19 cellular contexts compared by ENCODE assay signal in genomic region chr7:32900415-32900814, GRCh38. TPM values are rescaled to one million over a fixed set of nuclear protein-coding genes. Genes with fewer than 3 reads are reported as not detected.
DNase-seq lines count a peak whose midpoint lies in the region; ATAC-seq, FAIRE-seq and TF ChIP-seq lines count a peak whose summit lies in the region.
"Had no signal": no experiment of that assay in that cellular context is flagged by ENCODE, and none has a peak within 500 bp of the region (broad histone marks: within the 10 kb centered on the region; RNA-seq: fewer than 3 reads in every experiment).

No MANE protein-coding gene starts in this region.

- TF ChIP-seq CTCF in K562 (IDR thresholded peaks at IDR 0.05 in 2 of 3, conservative IDR thresholded peaks at IDR 0.05 in 1 of 3; ENCODE audit: insufficient read depth in 2 of 3, low read depth in 1 of 3, low read length in 3 of 3) (no peak), HepG2 (CRISPR knock-in tag; IDR thresholded peaks at IDR 0.05) (no peak), endodermal cell (conservative IDR thresholded peaks at IDR 0.05) (no peak), thyroid gland (IDR thresholded peaks at IDR 0.05) (no peak)

- POLR2A ChIA-PET in K562 (lab: Yijun Ruan, JAX) (interaction anchor here (10.6 kb wide), 1 partner anchor 9 kb away, joined by 111 read pairs; the partner anchor contains the start of gene KBTBD2), HepG2 (lab: Yijun Ruan, JAX) (interaction anchor here (0.9 kb wide), 1 partner anchor 8 kb away, joined by 4 read pairs; the partner anchor contains the start of gene KBTBD2)

- intact Hi-C loops in K562 (cut with micrococcal nuclease) (no loop called here), HepG2 (cut with micrococcal nuclease; ENCODE audit: unreplicated experiment) (no loop called here), thyroid gland (cut with DNase I) (no loop called here)

- H3K4me3 Mint-ChIP-seq in stimulated activated effector memory CD8-positive, alpha-beta T cell treated with anti-CD3 and anti-CD28 coated beads, Interleukin-12 subunit alpha, Interleukin-12 subunit beta, amount 100 ng/mL, for 72 hours, result no peak overlapping the region
- no peak overlapping the region for H3K4me3 Mint-ChIP-seq in endodermal cell
- H3K4me3 Mint-ChIP-seq in activated naive CD4-positive, alpha-beta T cell treated with anti-CD3 and anti-CD28 coated beads, Interleukin-2, amount 10 ng/mL, durations not matched to agents 7 days and 5 days, result no peak overlapping the region
- H3K4me3 Mint-ChIP-seq: CD8-positive, alpha-beta T cell; H9 had no signal

- no peaks in the 10 kb centered on the region for H3K27me3 ChIP-seq in K562 (ENCODE audit: control insufficient read depth in 2 of 2, insufficient read depth in 2 of 2, low read length in 2 of 2)
- H3K27me3 ChIP-seq in HepG2 (ENCODE audit: control insufficient read depth in 1 of 2, insufficient read depth in 2 of 2, low read length in 2 of 2), result no peaks in the 10 kb centered on the region
- H3K27me3 ChIP-seq in endodermal cell (ENCODE audit: control insufficient read depth, insufficient read depth, low read length, poor library complexity, severe bottlenecking), result no peaks in the 10 kb centered on the region
- no peaks in the 10 kb centered on the region for H3K27me3 ChIP-seq in thyroid gland

- CTCF ChIA-PET in K562 (lab: Yijun Ruan, JAX; ENCODE audit: low intra/inter-chr PET ratio), result no interaction called here
- CTCF ChIA-PET in HepG2 (lab: Yijun Ruan, JAX; ENCODE audit: low intra/inter-chr PET ratio, low total read pairs), result no interaction called here
- CTCF ChIA-PET in activated naive CD4-positive, alpha-beta T cell treated with anti-CD3 and anti-CD28 coated beads, Interleukin-2, amount 10 ng/mL, durations not matched to agents 7 days and 5 days (lab: Charles Lee), result interaction anchor here (2.7 kb wide), 1 partner anchor 8 kb away, joined by 8 read pairs; no protein-coding TSS in a partner anchor

- H2AFZ ChIP-seq in K562 (ENCODE audit: low read depth, low read length) (peak overlapping the region; percentile 79), HepG2 (ENCODE audit: low read length) (no peak overlapping the region)
- H2AFZ ChIP-seq: GM23248 had no signal

- peaks cover 5% of the 10 kb centered on the region for H3K36me3 Mint-ChIP-seq in stimulated activated effector memory CD8-positive, alpha-beta T cell treated with anti-CD3 and anti-CD28 coated beads, Interleukin-12 subunit alpha, Interleukin-12 subunit beta, amount 100 ng/mL, for 72 hours
- H3K36me3 Mint-ChIP-seq in endodermal cell (ENCODE audit: low read depth), result no peaks in the 10 kb centered on the region
- no peaks in the 10 kb centered on the region for H3K36me3 Mint-ChIP-seq in activated naive CD4-positive, alpha-beta T cell treated with anti-CD3 and anti-CD28 coated beads, Interleukin-2, amount 10 ng/mL, durations not matched to agents 7 days and 5 days
- H3K36me3 Mint-ChIP-seq: CD8-positive, alpha-beta T cell had no signal

- DNase-seq in K562 (ENCODE audit: extremely low read depth in 1 of 4, low spot score in 3 of 4) (no peak), HepG2 (ENCODE audit: low spot score) (no peak), endodermal cell (no peak), thyroid gland (no peak)
- no peak for DNase-seq in stimulated activated effector memory CD8-positive, alpha-beta T cell treated with anti-CD3 and anti-CD28 coated beads, Interleukin-12 subunit alpha, Interleukin-12 subunit beta, amount 100 ng/mL, for 72 hours (ENCODE audit: low spot score in 2 of 2)
- no peak for DNase-seq in activated naive CD4-positive, alpha-beta T cell treated with anti-CD3 and anti-CD28 coated beads, Interleukin-2, amount 10 ng/mL, durations not matched to agents 7 days and 5 days
- DNase-seq: C1 segment of cervical spinal cord; CD8-positive, alpha-beta T cell; DMS 273 treated with DMSO at 0.1 percent for 48 hours; DMS79; EL; GDM1; GM23248; H9 had no signal

- in situ Hi-C loops in K562 (cut with MboI) (no loop called here), HepG2 (cut with HindIII; ENCODE audit: extremely low pct_ligation_motif_present, low pct_unique_long_range_greater_than_20kb) (no loop called here)

- no TSS peak for BruUV-seq in K562 (replicated peaks; lab: Mats Ljungman, UMichigan)
- no TSS peak for BruUV-seq in HepG2 (replicated peaks; lab: Mats Ljungman, UMichigan)

- ATAC-seq in K562, result no peak
- ATAC-seq in HepG2, result peak; percentile 55
- ATAC-seq in stimulated activated effector memory CD8-positive, alpha-beta T cell treated with anti-CD3 and anti-CD28 coated beads, Interleukin-12 subunit alpha, Interleukin-12 subunit beta, amount 100 ng/mL, for 72 hours, result no peak
- ATAC-seq: CD8-positive, alpha-beta T cell; GM12878; HCT116 had no signal

- TF ChIP-seq EP300 in K562 (IDR thresholded peaks at IDR 0.05; ENCODE audit: low read length) (no peak), HepG2 (IDR thresholded peaks at IDR 0.05; ENCODE audit: low read depth in 2 of 2, low read length in 2 of 2) (no peak), HepG2 (CRISPR knock-in tag; IDR thresholded peaks at IDR 0.05; ENCODE audit: borderline replicate concordance) (no peak)

- no peaks in the 10 kb centered on the region for H3K4me1 Mint-ChIP-seq in stimulated activated effector memory CD8-positive, alpha-beta T cell treated with anti-CD3 and anti-CD28 coated beads, Interleukin-12 subunit alpha, Interleukin-12 subunit beta, amount 100 ng/mL, for 72 hours
- peaks cover 3% of the 10 kb centered on the region for H3K4me1 Mint-ChIP-seq in endodermal cell
- peaks cover 17% of the 10 kb centered on the region for H3K4me1 Mint-ChIP-seq in activated naive CD4-positive, alpha-beta T cell treated with anti-CD3 and anti-CD28 coated beads, Interleukin-2, amount 10 ng/mL, durations not matched to agents 7 days and 5 days

- no peaks in the 10 kb centered on the region for H4K20me1 ChIP-seq in K562 (replicated peaks; ENCODE audit: control insufficient read depth, insufficient read depth, low read length)
- no peaks in the 10 kb centered on the region for H4K20me1 ChIP-seq in HepG2 (ENCODE audit: insufficient read depth, low read length)

- 78% methylated on average over 4 of the region's 4 CpGs for WGBS in K562 (ENCODE audit: insufficient coverage, low coverage, missing lambda C conversion rate)
- 73% methylated on average over 4 of the region's 4 CpGs for WGBS in HepG2 (ENCODE audit: low lambda C conversion rate)
- WGBS in endodermal cell (ENCODE audit: insufficient coverage in 1 of 2, insufficient read length in 1 of 2), 2 experiments, result 80 to 96% methylated on average over 1 to 4 of the region's 4 CpGs
- 94 to 97% methylated on average over 4 of the region's 4 CpGs for WGBS in thyroid gland, 2 donors

- TF ChIP-seq RAD21 in K562 (CRISPR knock-in tag; conservative IDR thresholded peaks at IDR 0.05 in 1 of 2, IDR thresholded peaks at IDR 0.05 in 1 of 2) (no peak), HepG2 (CRISPR knock-in tag; IDR thresholded peaks at IDR 0.05) (no peak)

- H3K4me3 ChIP-seq in K562, result no peak overlapping the region
- H3K4me3 ChIP-seq in HepG2 (replicated peaks in 1 of 3; ENCODE audit: insufficient read depth in 1 of 3, low read depth in 2 of 3, low read length in 3 of 3), result no peak overlapping the region
- no peak overlapping the region for H3K4me3 ChIP-seq in endodermal cell (ENCODE audit: low read length)
- H3K4me3 ChIP-seq in thyroid gland (replicated peaks in 1 of 3), result no peak overlapping the region
- H3K4me3 ChIP-seq: GM12878, GM23248 had no signal

- no peaks in the 10 kb centered on the region for H3K9me3 Mint-ChIP-seq in stimulated activated effector memory CD8-positive, alpha-beta T cell treated with anti-CD3 and anti-CD28 coated beads, Interleukin-12 subunit alpha, Interleukin-12 subunit beta, amount 100 ng/mL, for 72 hours
- H3K9me3 Mint-ChIP-seq in endodermal cell, result no peaks in the 10 kb centered on the region
- no peaks in the 10 kb centered on the region for H3K9me3 Mint-ChIP-seq in activated naive CD4-positive, alpha-beta T cell treated with anti-CD3 and anti-CD28 coated beads, Interleukin-2, amount 10 ng/mL, durations not matched to agents 7 days and 5 days
- H3K9me3 Mint-ChIP-seq: CD8-positive, alpha-beta T cell; H9 had no signal

- peaks cover 30% of the 10 kb centered on the region for H3K27me3 Mint-ChIP-seq in endodermal cell (ENCODE audit: insufficient read depth)
- peaks cover 15% of the 10 kb centered on the region for H3K27me3 Mint-ChIP-seq in activated naive CD4-positive, alpha-beta T cell treated with anti-CD3 and anti-CD28 coated beads, Interleukin-2, amount 10 ng/mL, durations not matched to agents 7 days and 5 days

- H3K79me2 ChIP-seq in K562 (ENCODE audit: control insufficient read depth, insufficient read depth, low read length) (no peaks in the 10 kb centered on the region), HepG2 (ENCODE audit: insufficient read depth, low read length) (no peaks in the 10 kb centered on the region)

- H3K9ac ChIP-seq in K562 (ENCODE audit: insufficient read depth in 1 of 2, low read depth in 2 of 2, low read length in 2 of 2) (no peak overlapping the region), HepG2 (ENCODE audit: insufficient read depth, low read depth, low read length) (no peak overlapping the region), endodermal cell (ENCODE audit: extremely low read depth, low read length, poor library complexity, severe bottlenecking) (no peak overlapping the region)
- H3K9ac ChIP-seq: GM23248 had no signal

- H3K4me1 ChIP-seq in K562 (replicated peaks in 1 of 2; ENCODE audit: control insufficient read depth in 2 of 2, insufficient read depth in 2 of 2, low read length in 2 of 2) (peaks cover 16 to 24% of the 10 kb centered on the region in 2 experiments), HepG2 (ENCODE audit: insufficient read depth, low read length) (peaks cover 35% of the 10 kb centered on the region), endodermal cell (ENCODE audit: control insufficient read depth, insufficient read depth, low read length) (no peaks in the 10 kb centered on the region), thyroid gland (peaks cover 0 to 5% of the 10 kb centered on the region in 2 donors)

- H3K9me3 ChIP-seq in K562 (replicated peaks; ENCODE audit: control insufficient read depth, insufficient read depth, low read depth, low read length) (no peaks in the 10 kb centered on the region), HepG2 (ENCODE audit: low read length) (no peaks in the 10 kb centered on the region), endodermal cell (ENCODE audit: control insufficient read depth, low read length) (no peaks in the 10 kb centered on the region), thyroid gland (no peaks in the 10 kb centered on the region)

- H3K36me3 ChIP-seq in K562 (ENCODE audit: control insufficient read depth, insufficient read depth, low read length), result no peaks in the 10 kb centered on the region
- no peaks in the 10 kb centered on the region for H3K36me3 ChIP-seq in HepG2 (replicated peaks in 1 of 2; ENCODE audit: control insufficient read depth in 1 of 2, insufficient read depth in 2 of 2, low read length in 2 of 2)
- H3K36me3 ChIP-seq in endodermal cell (ENCODE audit: control insufficient read depth, insufficient read depth, low read length), result no peaks in the 10 kb centered on the region
- no peaks in the 10 kb centered on the region for H3K36me3 ChIP-seq in thyroid gland

- FAIRE-seq in K562 (lab: Jason Lieb, UNC) (no peak), HepG2 (lab: Jason Lieb, UNC) (no peak)
- FAIRE-seq: D721Med, GM12878, GM19239, H1 had no signal

- TF ChIP-seq POLR2A in K562 (conservative IDR thresholded peaks at IDR 0.05), result no peak
- TF ChIP-seq POLR2A in HepG2 (IDR thresholded peaks at IDR 0.05; ENCODE audit: insufficient read depth in 1 of 2, low read depth in 2 of 2, low read length in 2 of 2), result no peak
- no peak for TF ChIP-seq POLR2A in thyroid gland (IDR thresholded peaks at IDR 0.05)

- H3K27ac ChIP-seq in K562 (ENCODE audit: extremely low read depth, low read depth, low read length) (no peak overlapping the region), HepG2 (ENCODE audit: extremely low read length, insufficient read depth, low read length) (peak overlapping the region; percentile 15), endodermal cell (ENCODE audit: low read depth, low read length) (no peak overlapping the region), thyroid gland (no peak overlapping the region)
- H3K27ac ChIP-seq: GM23248 had no signal

- H3K4me2 ChIP-seq in K562 (ENCODE audit: insufficient read depth, low read length) (no peak overlapping the region), HepG2 (ENCODE audit: low read depth, low read length) (peak overlapping the region; percentile 30; the same call in 1 of the 2 replicates)

- H3K9me1 ChIP-seq in K562 (ENCODE audit: control insufficient read depth, insufficient read depth, low read length), result no peaks in the 10 kb centered on the region

- H3K27ac Mint-ChIP-seq in stimulated activated effector memory CD8-positive, alpha-beta T cell treated with anti-CD3 and anti-CD28 coated beads, Interleukin-12 subunit alpha, Interleukin-12 subunit beta, amount 100 ng/mL, for 72 hours, result peak overlapping the region; percentile 12
- no peak overlapping the region for H3K27ac Mint-ChIP-seq in endodermal cell
- H3K27ac Mint-ChIP-seq in activated naive CD4-positive, alpha-beta T cell treated with anti-CD3 and anti-CD28 coated beads, Interleukin-2, amount 10 ng/mL, durations not matched to agents 7 days and 5 days, result no peak overlapping the region
- H3K27ac Mint-ChIP-seq: CD8-positive, alpha-beta T cell; H9 had no signal

RNA-seq across cellular contexts. Expression of gene KBTBD2, which starts 8.9 kb away (rescaled TPM):
- 104 and 163 TPM in 2 replicates for total RNA-seq in K562 (2011; cell fraction: chromatin; rRNA removed; ENCODE audit: low replicate concordance)
- 38.5 and 42.6 TPM in 2 replicates for total RNA-seq in K562 (2011; cell fraction: nucleolus; rRNA removed)
- total RNA-seq in K562 (2011; cell fraction: nucleoplasm; rRNA removed), result 74.4 and 118 TPM in 2 replicates
- total RNA-seq in K562 (2014; rRNA removed), result 27.3 and 27.8 TPM in 2 replicates
- 40.3 and 50.3 TPM in 2 replicates for total RNA-seq in K562 (2014; rRNA removed; fragmentation: Illumina TruSeq; extraction: Trizol)
- total RNA-seq in K562 (2015; rRNA removed; fragmentation: Illumina TruSeq; extraction: Trizol), result 33.8 and 35.8 TPM in 2 replicates
- 27.0 and 31.4 TPM in 2 replicates for total RNA-seq in K562 (2021)
- polyA plus RNA-seq in K562 (2011; rRNA removed), result 49.8 and 62.2 TPM in 2 replicates
- 14.2 and 26.7 TPM in 2 replicates for polyA plus RNA-seq in K562 (2011; cell fraction: cytosol; rRNA removed)
- polyA plus RNA-seq in K562 (2011; cell fraction: nucleus; rRNA removed), result 21.8 and 25.6 TPM in 2 replicates
- polyA plus RNA-seq in K562 (2012), result 22.4 and 24.3 TPM in 2 replicates
- 29.1 and 35.2 TPM in 2 replicates for polyA plus RNA-seq in K562 (2014; fragmentation: Illumina TruSeq; extraction: Trizol)
- 10 to 100 TPM; 22.8 to 22.9 TPM for polyA plus RNA-seq in K562 (2014; fragmentation: Nextera tagmentation; extraction: Ambion mirVana)
- 27.4 and 30.8 TPM in 2 replicates for polyA plus RNA-seq in K562 (2014; rRNA removed)
- 104 and 106 TPM in 2 replicates for polyA minus RNA-seq in K562 (2011; rRNA and poly(A)+ RNA removed)
- polyA minus RNA-seq in K562 (2011; cell fraction: cytosol; rRNA and poly(A)+ RNA removed), result 20.4 and 34.2 TPM in 2 replicates
- polyA minus RNA-seq in K562 (2011; cell fraction: nucleus; rRNA and poly(A)+ RNA removed), result 25.0 and 32.5 TPM in 2 replicates
- total RNA-seq in HepG2 (2016; rRNA removed; fragmentation: Illumina TruSeq; extraction: Trizol), result 25.2 and 33.6 TPM in 2 replicates
- 7.9 and 13.5 TPM in 2 replicates for total RNA-seq in HepG2 (2016; cell fraction: cytosol; rRNA removed; fragmentation: Illumina TruSeq; extraction: Trizol; ENCODE audit: low read depth)
- 25.6 and 31.4 TPM in 2 replicates for total RNA-seq in HepG2 (2016; cell fraction: insoluble cytoplasmic fraction; rRNA removed; fragmentation: Illumina TruSeq; extraction: Trizol)
- total RNA-seq in HepG2 (2016; cell fraction: membrane; rRNA removed; fragmentation: Illumina TruSeq; extraction: Trizol), result 18.4 and 19.0 TPM in 2 replicates
- total RNA-seq in HepG2 (2016; cell fraction: nucleus; rRNA removed; fragmentation: Illumina TruSeq; extraction: Trizol), result 25.8 and 27.2 TPM in 2 replicates
- polyA plus RNA-seq in HepG2 (2011; rRNA removed), result 20.1 and 24.0 TPM in 2 replicates
- 10.9 and 15.6 TPM in 2 replicates for polyA plus RNA-seq in HepG2 (2011; cell fraction: cytosol; rRNA removed)
- polyA plus RNA-seq in HepG2 (2011; cell fraction: nucleus; rRNA removed), result 19.7 and 19.8 TPM in 2 replicates
- polyA plus RNA-seq in HepG2 (2012), result 28.6 and 34.5 TPM in 2 replicates
- polyA plus RNA-seq in HepG2 (2016; cell fraction: cytosol; fragmentation: Illumina TruSeq; extraction: Trizol; ENCODE audit: low read depth), result 4.4 and 4.5 TPM in 2 replicates
- polyA plus RNA-seq in HepG2 (2016; cell fraction: insoluble cytoplasmic fraction; fragmentation: Illumina TruSeq; extraction: Trizol; ENCODE audit: low read depth), result 19.2 and 21.5 TPM in 2 replicates
- 8.7 and 9.9 TPM in 2 replicates for polyA plus RNA-seq in HepG2 (2016; cell fraction: membrane; fragmentation: Illumina TruSeq; extraction: Trizol; ENCODE audit: low read depth)
- polyA plus RNA-seq in HepG2 (2016; cell fraction: nucleus; fragmentation: Illumina TruSeq; extraction: Trizol; ENCODE audit: insufficient read depth, low read depth), result 29.1 and 29.9 TPM in 2 replicates
- 16.4 and 17.8 TPM in 2 replicates for polyA minus RNA-seq in HepG2 (2011; rRNA and poly(A)+ RNA removed; ENCODE audit: low replicate concordance)
- 30.3 and 34.7 TPM in 2 replicates for polyA minus RNA-seq in HepG2 (2011; cell fraction: cytosol; rRNA and poly(A)+ RNA removed)
- 64.3 and 71.3 TPM in 2 replicates for polyA minus RNA-seq in HepG2 (2011; cell fraction: nucleus; rRNA and poly(A)+ RNA removed)
- total RNA-seq in endodermal cell, result 10 to 100 TPM; 41.8 to 52.9 TPM
- polyA plus RNA-seq in endodermal cell (2013, experiment 1 of 2), result 45.9 TPM
- polyA plus RNA-seq in endodermal cell (2013, experiment 2 of 2), result 43.1 TPM
- 10 to 100 TPM; 35.1 to 49.8 (median 42.5) TPM for total RNA-seq in thyroid gland

RNA-seq across cellular contexts. Expression of gene FKBP9, which starts 56.8 kb away (rescaled TPM):
- 60.0 and 63.9 TPM in 2 replicates for total RNA-seq in K562 (2011; cell fraction: chromatin; rRNA removed; ENCODE audit: low replicate concordance)
- total RNA-seq in K562 (2011; cell fraction: nucleolus; rRNA removed), result 53.8 and 63.0 TPM in 2 replicates
- 56.3 and 59.8 TPM in 2 replicates for total RNA-seq in K562 (2011; cell fraction: nucleoplasm; rRNA removed)
- total RNA-seq in K562 (2014; rRNA removed) (14.4 and 18.6 TPM in 2 replicates), K562 (2014; rRNA removed; fragmentation: Illumina TruSeq; extraction: Trizol) (18.8 and 19.2 TPM in 2 replicates), K562 (2015; rRNA removed; fragmentation: Illumina TruSeq; extraction: Trizol) (17.0 and 17.8 TPM in 2 replicates), K562 (2021) (23.7 and 27.2 TPM in 2 replicates), HepG2 (2016; rRNA removed; fragmentation: Illumina TruSeq; extraction: Trizol) (24.5 and 41.5 TPM in 2 replicates), endodermal cell (10 to 100 TPM; 58.0 to 68.0 TPM), thyroid gland (100 to 1,000 TPM in 3 of 4 donors, 10 to 100 TPM in 1; 94.7 to 139 (median 123) TPM)
- polyA plus RNA-seq in K562 (2011; rRNA removed) (15.9 and 18.6 TPM in 2 replicates), K562 (2014; fragmentation: Illumina TruSeq; extraction: Trizol) (15.8 and 16.7 TPM in 2 replicates), K562 (2014; fragmentation: Nextera tagmentation; extraction: Ambion mirVana) (1 to 10 TPM; 5.9 to 8.1 TPM), K562 (2014; rRNA removed) (10.9 and 12.2 TPM in 2 replicates), HepG2 (2011; rRNA removed) (30.9 and 34.0 TPM in 2 replicates)
- 16.3 and 28.5 TPM in 2 replicates for polyA plus RNA-seq in K562 (2011; cell fraction: cytosol; rRNA removed)
- 17.6 and 26.7 TPM in 2 replicates for polyA plus RNA-seq in K562 (2011; cell fraction: nucleus; rRNA removed)
- 24.7 and 37.0 TPM in 2 replicates for polyA plus RNA-seq in K562 (2012)
- 55.7 and 77.7 TPM in 2 replicates for polyA minus RNA-seq in K562 (2011; rRNA and poly(A)+ RNA removed)
- polyA minus RNA-seq in K562 (2011; cell fraction: cytosol; rRNA and poly(A)+ RNA removed), result 11.5 and 28.3 TPM in 2 replicates
- polyA minus RNA-seq in K562 (2011; cell fraction: nucleus; rRNA and poly(A)+ RNA removed), result 9.7 and 17.9 TPM in 2 replicates
- total RNA-seq in HepG2 (2016; cell fraction: cytosol; rRNA removed; fragmentation: Illumina TruSeq; extraction: Trizol; ENCODE audit: low read depth), result 10.6 and 11.3 TPM in 2 replicates
- 18.6 and 40.4 TPM in 2 replicates for total RNA-seq in HepG2 (2016; cell fraction: insoluble cytoplasmic fraction; rRNA removed; fragmentation: Illumina TruSeq; extraction: Trizol)
- total RNA-seq in HepG2 (2016; cell fraction: membrane; rRNA removed; fragmentation: Illumina TruSeq; extraction: Trizol), result 23.9 and 24.7 TPM in 2 replicates
- 34.4 and 46.6 TPM in 2 replicates for total RNA-seq in HepG2 (2016; cell fraction: nucleus; rRNA removed; fragmentation: Illumina TruSeq; extraction: Trizol)
- 34.8 and 39.4 TPM in 2 replicates for polyA plus RNA-seq in HepG2 (2011; cell fraction: cytosol; rRNA removed)
- polyA plus RNA-seq in HepG2 (2011; cell fraction: nucleus; rRNA removed), result 28.4 and 28.9 TPM in 2 replicates
- 47.8 and 53.2 TPM in 2 replicates for polyA plus RNA-seq in HepG2 (2012)
- polyA plus RNA-seq in HepG2 (2016; cell fraction: cytosol; fragmentation: Illumina TruSeq; extraction: Trizol; ENCODE audit: low read depth), result 7.1 and 8.1 TPM in 2 replicates
- polyA plus RNA-seq in HepG2 (2016; cell fraction: insoluble cytoplasmic fraction; fragmentation: Illumina TruSeq; extraction: Trizol; ENCODE audit: low read depth), result 20.8 and 23.9 TPM in 2 replicates
- polyA plus RNA-seq in HepG2 (2016; cell fraction: membrane; fragmentation: Illumina TruSeq; extraction: Trizol; ENCODE audit: low read depth), result 17.5 and 18.0 TPM in 2 replicates
- 44.2 and 50.8 TPM in 2 replicates for polyA plus RNA-seq in HepG2 (2016; cell fraction: nucleus; fragmentation: Illumina TruSeq; extraction: Trizol; ENCODE audit: insufficient read depth, low read depth)
- polyA minus RNA-seq in HepG2 (2011; rRNA and poly(A)+ RNA removed; ENCODE audit: low replicate concordance), result 45.2 and 45.6 TPM in 2 replicates
- polyA minus RNA-seq in HepG2 (2011; cell fraction: cytosol; rRNA and poly(A)+ RNA removed), result 50.7 and 53.4 TPM in 2 replicates
- 30.8 and 31.8 TPM in 2 replicates for polyA minus RNA-seq in HepG2 (2011; cell fraction: nucleus; rRNA and poly(A)+ RNA removed)
- polyA plus RNA-seq in endodermal cell (2013, experiment 1 of 2), result 30.3 TPM
- polyA plus RNA-seq in endodermal cell (2013, experiment 2 of 2), result 30.2 TPM
- total RNA-seq: CD8-positive, alpha-beta T cell had no signal
